In genomic region chr2:100984892-100985307, GRCh38 we compare ENCODE assay signal across 8 cellular contexts. TPM values are rescaled to one million over a fixed set of nuclear protein-coding genes. Genes with fewer than 3 reads are reported as not detected.
A peak's percentile ranks its signal among the peaks of the same experiment; 100 is the strongest.
DNase-seq lines count a peak whose midpoint lies in the region; ATAC-seq and TF ChIP-seq lines count a peak whose summit lies in the region.

No MANE protein-coding gene starts in this region.

- peaks cover 0 to 7% (median 0%) of the 10 kb centered on the region in 5 donors for H3K36me3 Mint-ChIP-seq in naive thymus-derived CD4-positive, alpha-beta T cell
- H3K36me3 Mint-ChIP-seq in stimulated activated memory B cell treated with anti-CD40 and anti-IgM and Interleukin-4, amounts not matched to agents 10 μg/mL and 1 μg/mL and 100 μg/mL, for 72 hours: no peaks in the 10 kb centered on the region

- peak overlapping the region in 2 of 9 donors; percentile 6 to 83 for H3K27ac Mint-ChIP-seq in naive thymus-derived CD4-positive, alpha-beta T cell
- H3K27ac Mint-ChIP-seq in stimulated activated memory B cell treated with anti-CD40 and anti-IgM and Interleukin-4, amounts not matched to agents 10 μg/mL and 1 μg/mL and 100 μg/mL, for 72 hours: no peak overlapping the region

- H3K4me2 ChIP-seq in OCI-LY7 (ENCODE audit: low read length): no peak overlapping the region

- H3K4me1 Mint-ChIP-seq in naive thymus-derived CD4-positive, alpha-beta T cell: peaks cover 0 to 6% (median 3%) of the 10 kb centered on the region in 7 donors
- peaks cover 13% of the 10 kb centered on the region for H3K4me1 Mint-ChIP-seq in stimulated activated memory B cell treated with anti-CD40 and anti-IgM and Interleukin-4, amounts not matched to agents 10 μg/mL and 1 μg/mL and 100 μg/mL, for 72 hours

- no peaks in the 10 kb centered on the region for H4K20me1 ChIP-seq in OCI-LY7 (ENCODE audit: insufficient read depth, low read length)

- H2AFZ ChIP-seq in OCI-LY7 (ENCODE audit: low read length): no peak overlapping the region

- 29 to 30% methylated on average over 7 of the region's 7 CpGs for WGBS in esophagus squamous epithelium, 2 donors

- H3K9me3 ChIP-seq in OCI-LY7 (ENCODE audit: low read length): no peaks in the 10 kb centered on the region
- no peaks in the 10 kb centered on the region for H3K9me3 ChIP-seq in esophagus squamous epithelium
- H3K9me3 ChIP-seq in naive thymus-derived CD4-positive, alpha-beta T cell (ENCODE audit: control insufficient read depth in 2 of 3, low read length in 3 of 3): no peaks in the 10 kb centered on the region

- H3K9me3 Mint-ChIP-seq in naive thymus-derived CD4-positive, alpha-beta T cell: no peaks in the 10 kb centered on the region
- no peaks in the 10 kb centered on the region for H3K9me3 Mint-ChIP-seq in stimulated activated memory B cell treated with anti-CD40 and anti-IgM and Interleukin-4, amounts not matched to agents 10 μg/mL and 1 μg/mL and 100 μg/mL, for 72 hours

- no peak for TF ChIP-seq POLR2A in esophagus squamous epithelium (IDR thresholded peaks at IDR 0.05)

- H3K4me3 ChIP-seq in OCI-LY7 (ENCODE audit: low read depth, low read length, poor library complexity, severe bottlenecking): no peak overlapping the region
- no peak overlapping the region for H3K4me3 ChIP-seq in esophagus squamous epithelium
- no peak overlapping the region for H3K4me3 ChIP-seq in naive thymus-derived CD4-positive, alpha-beta T cell (ENCODE audit: low read length)

- no peak overlapping the region for H3K4me3 Mint-ChIP-seq in naive thymus-derived CD4-positive, alpha-beta T cell
- H3K4me3 Mint-ChIP-seq in stimulated activated memory B cell treated with anti-CD40 and anti-IgM and Interleukin-4, amounts not matched to agents 10 μg/mL and 1 μg/mL and 100 μg/mL, for 72 hours: no peak overlapping the region

- no peaks in the 10 kb centered on the region for H3K9me2 ChIP-seq in OCI-LY7 (ENCODE audit: insufficient read depth, low read length)

- ATAC-seq in HG03354 (IDR thresholded peaks at IDR 0.05; ENCODE audit: poor library complexity, severe bottlenecking, unreplicated experiment): peak; percentile 77
- ATAC-seq in naive thymus-derived CD4-positive, alpha-beta T cell: peak; percentile 86
- ATAC-seq in stimulated activated memory B cell treated with anti-CD40 and anti-IgM and Interleukin-4, amounts not matched to agents 10 μg/mL and 1 μg/mL and 100 μg/mL, for 72 hours: peak; percentile 70
- no peak for ATAC-seq in HG03378 (IDR thresholded peaks at IDR 0.05; ENCODE audit: unreplicated experiment)

- peaks cover 0 to 2% (median 0%) of the 10 kb centered on the region in 5 donors for H3K27me3 Mint-ChIP-seq in naive thymus-derived CD4-positive, alpha-beta T cell
- no peaks in the 10 kb centered on the region for H3K27me3 Mint-ChIP-seq in stimulated activated memory B cell treated with anti-CD40 and anti-IgM and Interleukin-4, amounts not matched to agents 10 μg/mL and 1 μg/mL and 100 μg/mL, for 72 hours

- TF ChIP-seq CTCF in OCI-LY7 (conservative IDR thresholded peaks at IDR 0.05; ENCODE audit: low read length) (peak; percentile 90), esophagus squamous epithelium (IDR thresholded peaks at IDR 0.05) (peak; percentile 84 to 91 (median 88))

- intact Hi-C loops in OCI-LY7 (cut with micrococcal nuclease; ENCODE audit: unreplicated experiment) (loop anchor here (1.0 to 2.0 kb wide), 3 partner anchors 254 to 722 kb away; no protein-coding TSS in a partner anchor), esophagus squamous epithelium (cut with DNase I) (loop anchor here (5.0 kb wide), 1 partner anchor 253 kb away; no protein-coding TSS in a partner anchor)
- intact Hi-C loops in naive thymus-derived CD4-positive, alpha-beta T cell (cut with micrococcal nuclease): loop anchor here (1.0 to 10.0 kb wide), 7 partner anchors 170 to 558 kb away; no protein-coding TSS in a partner anchor

- peak; percentile 79 for DNase-seq in GM03348 (ENCODE audit: low spot score)
- DNase-seq in OCI-LY7 (ENCODE audit: low spot score): peak; percentile 77
- peak; percentile 61 for DNase-seq in activated T-cell treated with anti-CD3 and anti-CD28 coated beads for 4 hours
- peak; percentile 8 for DNase-seq in esophagus squamous epithelium (lab: John Stamatoyannopoulos, UW)
- peak; percentile 55 to 78 (median 72) for DNase-seq in naive thymus-derived CD4-positive, alpha-beta T cell

- H3K4me1 ChIP-seq in OCI-LY7 (ENCODE audit: insufficient read depth, low read length, poor library complexity, severe bottlenecking) (no peaks in the 10 kb centered on the region), esophagus squamous epithelium (no peaks in the 10 kb centered on the region)
- no peaks in the 10 kb centered on the region for H3K4me1 ChIP-seq in naive thymus-derived CD4-positive, alpha-beta T cell (ENCODE audit: control insufficient read depth in 2 of 2, insufficient read depth in 2 of 2, low read length in 2 of 2)

- POLR2A ChIA-PET in OCI-LY7 (lab: Charles Lee): no interaction called here
- POLR2A ChIA-PET in naive thymus-derived CD4-positive, alpha-beta T cell (lab: Charles Lee): no interaction called here

- no peaks in the 10 kb centered on the region for H3K36me3 ChIP-seq in OCI-LY7 (ENCODE audit: insufficient read depth, low read length)
- peaks cover 0 to 88% (median 0%) of the 10 kb centered on the region in 3 donors for H3K36me3 ChIP-seq in esophagus squamous epithelium
- H3K36me3 ChIP-seq in naive thymus-derived CD4-positive, alpha-beta T cell (ENCODE audit: control insufficient read depth in 2 of 3, insufficient read depth in 3 of 3, low read length in 3 of 3): no peaks in the 10 kb centered on the region

- no TSS peak for BruUV-seq in OCI-LY7 (replicated peaks; lab: Mats Ljungman, UMichigan)

- no peaks in the 10 kb centered on the region for H3K79me2 ChIP-seq in OCI-LY7 (ENCODE audit: insufficient read depth, low read depth, low read length)

- H3K27ac ChIP-seq in OCI-LY7 (ENCODE audit: low read depth, low read length, poor library complexity, severe bottlenecking) (no peak overlapping the region), esophagus squamous epithelium (no peak overlapping the region)
- H3K27ac ChIP-seq in naive thymus-derived CD4-positive, alpha-beta T cell (ENCODE audit: low read depth, low read length): no peak overlapping the region

- CTCF ChIA-PET in OCI-LY7 (lab: Charles Lee; ENCODE audit: unreplicated experiment): no interaction called here
- CTCF ChIA-PET in naive thymus-derived CD4-positive, alpha-beta T cell (lab: Charles Lee): interaction anchor here (0.6 to 4.2 kb wide), 5 partner anchors 356 to 403 kb away, joined by 3 to 46 read pairs (median 4); no protein-coding TSS in a partner anchor

- no peaks in the 10 kb centered on the region for H3K27me3 ChIP-seq in esophagus squamous epithelium
- H3K27me3 ChIP-seq in naive thymus-derived CD4-positive, alpha-beta T cell (ENCODE audit: control insufficient read depth in 2 of 2, insufficient read depth in 2 of 2, low read length in 2 of 2): no peaks in the 10 kb centered on the region

RNA-seq across cellular contexts. Expression of gene RPL31, which starts 17.2 kb away (rescaled TPM):
- 1,977 and 1,991 TPM in 2 replicates for total RNA-seq in OCI-LY7 (2014; rRNA removed; shearing (Covaris generic))
- total RNA-seq in OCI-LY7 (2022) (1,220 and 1,348 TPM in 2 replicates), esophagus squamous epithelium (1,000 to 10,000 TPM in 3 of 4 donors, 100 to 1,000 TPM in 1; 638 to 2,401 (median 1,440) TPM)
- 1,000 to 10,000 TPM; 1,182 to 2,835 (median 2,548) TPM for total RNA-seq in naive thymus-derived CD4-positive, alpha-beta T cell
- polyA plus RNA-seq in naive thymus-derived CD4-positive, alpha-beta T cell: 1,000 to 10,000 TPM; 6,467 to 8,686 TPM

Comparison
In these comparisons a context has a peak if more than half of its experiments do, and no peak if none do; other contexts are left out.
1. DNase-seq: peak in every context shown above with its lines; median percentile 79 in GM03348; 77 in OCI-LY7; 72 in naive thymus-derived CD4-positive, alpha-beta T cell; 61 in activated T-cell treated with anti-CD3 and anti-CD28 coated beads for 4 hours; 8 in esophagus squamous epithelium.